In the genomic region with DNA sequence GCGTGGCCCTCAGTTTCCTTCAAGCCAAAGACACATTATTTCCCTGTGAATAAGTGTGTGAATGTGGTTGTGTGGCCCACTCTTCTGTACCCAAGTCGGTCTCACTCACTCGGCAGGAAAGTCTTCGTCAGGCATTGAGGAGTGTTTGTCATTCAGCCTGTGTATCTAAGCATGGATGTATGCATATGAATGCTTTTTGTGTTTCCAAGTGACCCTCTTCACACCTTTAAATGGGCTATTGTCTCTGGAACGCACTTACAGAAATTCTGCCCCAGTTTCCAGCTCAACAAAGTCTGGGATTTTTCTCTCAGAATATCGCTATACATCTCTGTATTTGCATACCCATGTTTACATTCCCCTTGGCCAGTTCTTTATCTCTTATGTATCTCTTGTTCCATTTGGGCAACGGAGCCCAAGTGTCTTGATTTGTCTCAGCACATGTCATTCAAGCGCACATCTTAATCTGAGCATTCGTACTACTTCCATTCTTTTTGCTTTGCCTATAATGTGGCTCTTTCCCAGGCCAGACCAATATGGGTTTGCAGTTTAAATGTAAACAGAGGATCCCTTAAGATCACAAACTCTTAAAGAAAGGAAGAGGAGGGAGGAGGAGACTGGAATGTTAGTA, we compare ENCODE assay signal across 12 cellular contexts. TPM values are rescaled to one million over a fixed set of nuclear protein-coding genes. Genes with fewer than 3 reads are reported as not detected.
DNase-seq lines count a peak whose midpoint lies in the region; ATAC-seq and TF ChIP-seq lines count a peak whose summit lies in the region.
"Had no signal": no experiment of that assay in that cellular context is flagged by ENCODE, and none has a peak within 500 bp of the region (broad histone marks: within the 10 kb centered on the region; RNA-seq: fewer than 3 reads in every experiment).

No MANE protein-coding gene starts in this region.

- no peak for TF ChIP-seq POLR2A in suprapubic skin (IDR thresholded peaks at IDR 0.05)

- no peak overlapping the region for H2AFZ ChIP-seq in OCI-LY1 (ENCODE audit: low read length)
- no peak overlapping the region for H2AFZ ChIP-seq in hepatocyte
- no peak overlapping the region for H2AFZ ChIP-seq in smooth muscle cell (ENCODE audit: low read depth)

- DNase-seq in activated T-cell treated with anti-CD3 and anti-CD28 coated beads, Interleukin-2, amount 50 U/mL, for 72 hours, result no peak
- DNase-seq in activated T-cell treated with anti-CD3 and anti-CD28 coated beads, Interleukin-2, amount 50 U/mL, for 1 hour, result no peak
- no peak for DNase-seq in hepatocyte (ENCODE audit: low spot score)
- DNase-seq in smooth muscle cell (lab: John Stamatoyannopoulos, UW; ENCODE audit: unreplicated experiment), result no peak
- DNase-seq in A172 (ENCODE audit: low spot score), result no peak
- no peak for DNase-seq in suprapubic skin (ENCODE audit: low spot score in 2 of 2)
- DNase-seq in NCI-H524 treated with DMSO at 0.1 percent for 48 hours (lab: John Stamatoyannopoulos, UW), result no peak
- DNase-seq: GDM1, NCI-H1436 treated with DMSO at 0.1 percent for 48 hours, NCI-H69 had no signal

- H3K27me3 ChIP-seq in OCI-LY1 (ENCODE audit: insufficient read depth, low read length) (no peaks in the 10 kb centered on the region), hepatocyte (peaks cover 57% of the 10 kb centered on the region), smooth muscle cell (ENCODE audit: low read depth) (peaks cover 5% of the 10 kb centered on the region), suprapubic skin (no peaks in the 10 kb centered on the region)

- H3K4me3 Mint-ChIP-seq in activated T-cell treated with anti-CD3 and anti-CD28 coated beads, Interleukin-2, amount 50 U/mL, for 72 hours, result peak overlapping the region; percentile 56 to 89

- H3K27me3 Mint-ChIP-seq in activated T-cell treated with anti-CD3 and anti-CD28 coated beads, Interleukin-2, amount 50 U/mL, for 72 hours (ENCODE audit: low read depth), result peaks cover 46% of the 10 kb centered on the region

- H4K20me1 ChIP-seq in OCI-LY1 (ENCODE audit: insufficient read depth, low read length) (no peaks in the 10 kb centered on the region), hepatocyte (ENCODE audit: insufficient read depth, poor library complexity, severe bottlenecking) (peaks cover 63% of the 10 kb centered on the region), smooth muscle cell (ENCODE audit: low read depth) (peaks cover 79% of the 10 kb centered on the region)

- H3F3A ChIP-seq in OCI-LY1 (ENCODE audit: insufficient read depth, low read length), result no peaks in the 10 kb centered on the region
- peaks cover 7% of the 10 kb centered on the region for H3F3A ChIP-seq in smooth muscle cell (ENCODE audit: low read depth)

- H3K4me1 ChIP-seq in OCI-LY1 (ENCODE audit: insufficient read depth, low read length, severe bottlenecking) (peaks cover 49% of the 10 kb centered on the region), hepatocyte (ENCODE audit: insufficient read depth) (peaks cover 71% of the 10 kb centered on the region), smooth muscle cell (ENCODE audit: low read depth) (peaks cover 41% of the 10 kb centered on the region), suprapubic skin (peaks cover 36% of the 10 kb centered on the region)

- H3K9me2 ChIP-seq in OCI-LY1 (ENCODE audit: low read depth, low read length), result no peaks in the 10 kb centered on the region
- no peaks in the 10 kb centered on the region for H3K9me2 ChIP-seq in hepatocyte (replicated peaks; ENCODE audit: insufficient read depth)

- peaks cover 38% of the 10 kb centered on the region for H3K4me1 Mint-ChIP-seq in activated T-cell treated with anti-CD3 and anti-CD28 coated beads, Interleukin-2, amount 50 U/mL, for 72 hours (ENCODE audit: low read depth)

- no peak for ATAC-seq in activated T-cell treated with anti-CD3 and anti-CD28 coated beads, Interleukin-2, amount 50 U/mL, for 72 hours (replicated peaks in 1 of 2)

- H3K9ac ChIP-seq in OCI-LY1 (ENCODE audit: low read length), result no peak overlapping the region
- H3K9ac ChIP-seq in smooth muscle cell (ENCODE audit: low read depth), result no peak overlapping the region

- H3K79me2 ChIP-seq in OCI-LY1 (ENCODE audit: insufficient read depth, low read length), result no peaks in the 10 kb centered on the region
- peaks cover 93% of the 10 kb centered on the region for H3K79me2 ChIP-seq in hepatocyte
- H3K79me2 ChIP-seq in smooth muscle cell (ENCODE audit: low read depth), result peaks cover 73% of the 10 kb centered on the region

- H3K4me2 ChIP-seq in OCI-LY1 (ENCODE audit: low read length) (peak overlapping the region; percentile 43; the same call in 1 of the 2 replicates), hepatocyte (peak overlapping the region; percentile 99), smooth muscle cell (peak overlapping the region; percentile 90)

- TF ChIP-seq EP300 in suprapubic skin (IDR thresholded peaks at IDR 0.05), result no peak

- no peaks in the 10 kb centered on the region for H3K9me3 Mint-ChIP-seq in activated T-cell treated with anti-CD3 and anti-CD28 coated beads, Interleukin-2, amount 50 U/mL, for 72 hours

- no peaks in the 10 kb centered on the region for H3K9me3 ChIP-seq in OCI-LY1 (ENCODE audit: low read length)
- no peaks in the 10 kb centered on the region for H3K9me3 ChIP-seq in hepatocyte (ENCODE audit: low read depth)
- H3K9me3 ChIP-seq in smooth muscle cell (replicated peaks; ENCODE audit: low read depth), result no peaks in the 10 kb centered on the region
- H3K9me3 ChIP-seq in suprapubic skin, result no peaks in the 10 kb centered on the region
- H3K9me3 ChIP-seq: neutrophil had no signal

- TF ChIP-seq CTCF in OCI-LY1 (IDR thresholded peaks at IDR 0.05; ENCODE audit: low read length), result no peak
- no peak for TF ChIP-seq CTCF in hepatocyte (IDR thresholded peaks at IDR 0.05; ENCODE audit: poor library complexity)
- no peak for TF ChIP-seq CTCF in smooth muscle cell (IDR thresholded peaks at IDR 0.05; ENCODE audit: borderline replicate concordance, insufficient read depth, poor library complexity, severe bottlenecking)
- TF ChIP-seq CTCF in suprapubic skin (IDR thresholded peaks at IDR 0.05), result no peak

- WGBS in hepatocyte (ENCODE audit: low lambda C conversion rate, missing lambda C conversion rate), result 54% methylated on average over 9 of the region's 9 CpGs
- WGBS in smooth muscle cell (ENCODE audit: low lambda C conversion rate), result 27% methylated on average over 9 of the region's 9 CpGs
- WGBS in suprapubic skin, result 45% methylated on average over 9 of the region's 9 CpGs

- H3K36me3 ChIP-seq in OCI-LY1 (ENCODE audit: insufficient read depth, low read length), result peaks cover 10% of the 10 kb centered on the region; the same call in 1 of the 2 replicates
- H3K36me3 ChIP-seq in hepatocyte (replicated peaks; ENCODE audit: insufficient read depth, low read depth), result no peaks in the 10 kb centered on the region
- no peaks in the 10 kb centered on the region for H3K36me3 ChIP-seq in smooth muscle cell (ENCODE audit: low read depth)
- no peaks in the 10 kb centered on the region for H3K36me3 ChIP-seq in suprapubic skin
- H3K36me3 ChIP-seq: neutrophil had no signal

- no peak overlapping the region for H3K27ac Mint-ChIP-seq in activated T-cell treated with anti-CD3 and anti-CD28 coated beads, Interleukin-2, amount 50 U/mL, for 72 hours

- H3K27ac ChIP-seq in OCI-LY1 (ENCODE audit: low read depth, low read length, poor library complexity, severe bottlenecking) (no peak overlapping the region), hepatocyte (no peak overlapping the region), smooth muscle cell (ENCODE audit: low read depth) (no peak overlapping the region), suprapubic skin (no peak overlapping the region)
- H3K27ac ChIP-seq: neutrophil had no signal

- H3K4me3 ChIP-seq in OCI-LY1 (ENCODE audit: low read depth, low read length, poor library complexity, severe bottlenecking), result peak overlapping the region; percentile 32
- H3K4me3 ChIP-seq in hepatocyte, result no peak overlapping the region
- H3K4me3 ChIP-seq in smooth muscle cell, result peak overlapping the region; percentile 85
- no peak overlapping the region for H3K4me3 ChIP-seq in suprapubic skin

- peaks cover 0 to 13% of the 10 kb centered on the region in 2 donors for H3K36me3 Mint-ChIP-seq in activated T-cell treated with anti-CD3 and anti-CD28 coated beads, Interleukin-2, amount 50 U/mL, for 72 hours (ENCODE audit: insufficient read depth in 2 of 2)

RNA-seq across cellular contexts. Expression of gene BCOR, which starts 4.8 kb away (rescaled TPM):
- total RNA-seq in activated T-cell treated with anti-CD3 and anti-CD28 coated beads, Interleukin-2, amount 50 U/mL, for 72 hours, result 10 to 100 TPM; 53.5 to 65.5 TPM
- total RNA-seq in hepatocyte (22.7 and 22.9 TPM in 2 replicates), smooth muscle cell (28.0 and 28.5 TPM in 2 replicates), suprapubic skin (10 to 100 TPM; 20.9 to 36.0 (median 32.5) TPM)
- polyA plus RNA-seq in hepatocyte (13.6 and 15.3 TPM in 2 replicates), smooth muscle cell (13.1 and 19.5 TPM in 2 replicates)
- total RNA-seq in A172 (2014; rRNA removed; shearing (Covaris generic)), result 10.9 and 20.5 TPM in 2 replicates

Comparison
In these comparisons a context has a peak if more than half of its experiments do, and no peak if none do; other contexts are left out.
1. H3K4me2 ChIP-seq: peak in every context shown above with its lines; median percentile 99 in hepatocyte; 90 in smooth muscle cell; 43 in OCI-LY1.
2. H3K4me3 ChIP-seq: peak in OCI-LY1 (single experiment) and smooth muscle cell (single experiment); none in hepatocyte (single experiment) and suprapubic skin (single experiment).